Comparison of ENCODE assay signal across 10 cellular contexts in the genomic region with DNA sequence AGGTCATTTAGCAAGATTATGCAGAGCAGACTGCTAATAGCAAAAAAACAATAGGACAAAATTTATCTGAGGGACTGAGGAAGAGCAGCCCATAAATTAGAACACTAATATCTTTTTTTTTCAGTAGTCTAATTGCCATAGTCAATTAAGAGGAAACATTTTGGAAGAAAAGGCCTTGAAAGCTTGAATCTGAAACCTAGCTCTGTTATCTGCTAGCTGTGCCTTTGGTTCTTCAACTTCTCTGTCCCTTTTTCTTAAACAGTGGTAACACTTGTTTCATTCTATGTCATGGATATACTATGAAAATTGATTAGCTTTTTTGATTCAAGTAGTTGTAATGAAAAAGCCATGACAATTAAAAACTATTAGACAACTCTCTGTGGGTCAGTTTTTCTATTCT. TPM values are rescaled to one million over a fixed set of nuclear protein-coding genes. Genes with fewer than 3 reads are reported as not detected.
DNase-seq lines count a peak whose midpoint lies in the region; TF ChIP-seq lines count a peak whose summit lies in the region.
"Had no signal": no experiment of that assay in that cellular context is flagged by ENCODE, and none has a peak within 500 bp of the region (broad histone marks: within the 10 kb centered on the region; RNA-seq: fewer than 3 reads in every experiment).

No MANE protein-coding gene starts in this region.

- H3K4me1 ChIP-seq in OCI-LY1 (ENCODE audit: insufficient read depth, low read length, severe bottlenecking) = peaks cover 43% of the 10 kb centered on the region
- H3K4me1 ChIP-seq in neural progenitor cell = no peaks in the 10 kb centered on the region

- peak overlapping the region; percentile 99 for H3K4me3 Mint-ChIP-seq in activated CD4-positive, alpha-beta T cell treated with anti-CD3 and anti-CD28 coated beads, Interleukin-2, amount 10 ng/mL, durations not matched to agents 24 days and 14 days
- H3K4me3 Mint-ChIP-seq in brain = peak overlapping the region; percentile 94 to 99 (median 97)
- peak overlapping the region; percentile 98 for H3K4me3 Mint-ChIP-seq in neural progenitor cell

- H3K4me2 ChIP-seq in OCI-LY1 (ENCODE audit: low read length) (peak overlapping the region; percentile 82), neural progenitor cell (peak overlapping the region; percentile 97)

- H3K27me3 ChIP-seq in OCI-LY1 (ENCODE audit: insufficient read depth, low read length) (no peaks in the 10 kb centered on the region), neural progenitor cell (peaks cover 6% of the 10 kb centered on the region)
- H3K27me3 ChIP-seq: ascending aorta had no signal

- peaks cover 5% of the 10 kb centered on the region for H3K27me3 Mint-ChIP-seq in activated CD4-positive, alpha-beta T cell treated with anti-CD3 and anti-CD28 coated beads, Interleukin-2, amount 10 ng/mL, durations not matched to agents 24 days and 14 days
- peaks cover 8% of the 10 kb centered on the region for H3K27me3 Mint-ChIP-seq in brain
- no peaks in the 10 kb centered on the region for H3K27me3 Mint-ChIP-seq in neural progenitor cell (ENCODE audit: insufficient read depth, low read depth)

- H3K9me3 Mint-ChIP-seq in activated CD4-positive, alpha-beta T cell treated with anti-CD3 and anti-CD28 coated beads, Interleukin-2, amount 10 ng/mL, durations not matched to agents 24 days and 14 days = no peaks in the 10 kb centered on the region
- no peaks in the 10 kb centered on the region for H3K9me3 Mint-ChIP-seq in brain
- H3K9me3 Mint-ChIP-seq in neural progenitor cell = no peaks in the 10 kb centered on the region

- H3K4me3 ChIP-seq in OCI-LY1 (ENCODE audit: low read depth, low read length, poor library complexity, severe bottlenecking) (peak overlapping the region; percentile 80), neural progenitor cell (peak overlapping the region; percentile 85)

- intact Hi-C loops in activated CD4-positive, alpha-beta T cell treated with anti-CD3 and anti-CD28 coated beads, Interleukin-2, amount 10 ng/mL, durations not matched to agents 24 days and 14 days (cut with micrococcal nuclease) = loop anchor here (5.0 kb wide), 2 partner anchors 429 to 1396 kb away; partner anchors contain the start of genes DIPK2A and TFDP2

- no peaks in the 10 kb centered on the region for H3K9me2 ChIP-seq in OCI-LY1 (ENCODE audit: low read depth, low read length)

- peaks cover 42% of the 10 kb centered on the region for H3K4me1 Mint-ChIP-seq in activated CD4-positive, alpha-beta T cell treated with anti-CD3 and anti-CD28 coated beads, Interleukin-2, amount 10 ng/mL, durations not matched to agents 24 days and 14 days
- peaks cover 45% of the 10 kb centered on the region for H3K4me1 Mint-ChIP-seq in brain
- peaks cover 20% of the 10 kb centered on the region for H3K4me1 Mint-ChIP-seq in neural progenitor cell

- DNase-seq in activated CD4-positive, alpha-beta T cell treated with anti-CD3 and anti-CD28 coated beads, Interleukin-2, amount 10 ng/mL, durations not matched to agents 24 days and 14 days = no peak
- no peak for DNase-seq in activated CD4-positive, alpha-beta T cell treated with anti-CD3 and anti-CD28 coated beads for 48 hours
- DNase-seq in neural progenitor cell (ENCODE audit: low spot score) (no peak), DMS53 treated with DMSO at 0.1 percent for 48 hours (lab: John Stamatoyannopoulos, UW; ENCODE audit: unreplicated experiment) (no peak), AG20443 (ENCODE audit: low spot score) (no peak), putamen (ENCODE audit: low spot score) (no peak)
- DNase-seq: ACHN had no signal

- H3K36me3 Mint-ChIP-seq in activated CD4-positive, alpha-beta T cell treated with anti-CD3 and anti-CD28 coated beads, Interleukin-2, amount 10 ng/mL, durations not matched to agents 24 days and 14 days (ENCODE audit: low read depth) = peaks cover 18% of the 10 kb centered on the region
- H3K36me3 Mint-ChIP-seq in brain (peaks cover 6% of the 10 kb centered on the region), neural progenitor cell (peaks cover 4% of the 10 kb centered on the region)

- no peak overlapping the region for H2AFZ ChIP-seq in OCI-LY1 (ENCODE audit: low read length)
- H2AFZ ChIP-seq in neural progenitor cell (replicated peaks) = no peak overlapping the region

- H3K27ac ChIP-seq in OCI-LY1 (ENCODE audit: low read depth, low read length, poor library complexity, severe bottlenecking) (no peak overlapping the region), neural progenitor cell (no peak overlapping the region)
- H3K27ac ChIP-seq: ascending aorta had no signal

- H3K9me3 ChIP-seq in OCI-LY1 (ENCODE audit: low read length) (no peaks in the 10 kb centered on the region), neural progenitor cell (ENCODE audit: low read depth) (no peaks in the 10 kb centered on the region)
- H3K9me3 ChIP-seq: ascending aorta had no signal

- H3K27ac Mint-ChIP-seq in activated CD4-positive, alpha-beta T cell treated with anti-CD3 and anti-CD28 coated beads, Interleukin-2, amount 10 ng/mL, durations not matched to agents 24 days and 14 days = peak overlapping the region; percentile 64
- H3K27ac Mint-ChIP-seq in brain (peak overlapping the region in 3 of 5 experiments; percentile 42 to 97 (median 88)), neural progenitor cell (no peak overlapping the region)

- H3F3A ChIP-seq in OCI-LY1 (ENCODE audit: insufficient read depth, low read length) (no peaks in the 10 kb centered on the region), neural progenitor cell (ENCODE audit: low read depth) (peaks cover 8% of the 10 kb centered on the region)

- TF ChIP-seq CTCF in OCI-LY1 (IDR thresholded peaks at IDR 0.05; ENCODE audit: low read length) = no peak
- TF ChIP-seq CTCF in brain (conservative IDR thresholded peaks at IDR 0.05) = no peak
- no peak for TF ChIP-seq CTCF in neural progenitor cell (IDR thresholded peaks at IDR 0.05)

- H3K9ac ChIP-seq in OCI-LY1 (ENCODE audit: low read length) (peak overlapping the region; percentile 85), neural progenitor cell (no peak overlapping the region)

- H4K20me1 ChIP-seq in OCI-LY1 (ENCODE audit: insufficient read depth, low read length) = no peaks in the 10 kb centered on the region
- H4K20me1 ChIP-seq in neural progenitor cell (ENCODE audit: low read depth) = no peaks in the 10 kb centered on the region

- H3K36me3 ChIP-seq in OCI-LY1 (ENCODE audit: insufficient read depth, low read length) = peaks cover 27% of the 10 kb centered on the region
- H3K36me3 ChIP-seq in neural progenitor cell = no peaks in the 10 kb centered on the region
- H3K36me3 ChIP-seq: ascending aorta had no signal

- H3K79me2 ChIP-seq in OCI-LY1 (ENCODE audit: insufficient read depth, low read length) = peaks cover 62% of the 10 kb centered on the region
- peaks cover 41% of the 10 kb centered on the region for H3K79me2 ChIP-seq in neural progenitor cell (ENCODE audit: low read depth)

RNA-seq across cellular contexts. Expression of gene ATR, which starts 1.7 kb away (rescaled TPM):
- 34.2 and 35.0 TPM in 2 replicates for total RNA-seq in activated CD4-positive, alpha-beta T cell treated with anti-CD3 and anti-CD28 coated beads, Interleukin-2, amount 10 ng/mL, durations not matched to agents 24 days and 14 days
- polyA plus RNA-seq in brain (ENCODE audit: insufficient read depth, low read depth, low replicate concordance) = 3.4 TPM
- total RNA-seq in neural progenitor cell (ENCODE audit: low replicate concordance) = 21.9 and 48.4 TPM in 2 replicates

RNA-seq across cellular contexts. Expression of gene PLS1, which starts 19.4 kb away (rescaled TPM):
- 4.6 TPM in 2 replicates for total RNA-seq in activated CD4-positive, alpha-beta T cell treated with anti-CD3 and anti-CD28 coated beads, Interleukin-2, amount 10 ng/mL, durations not matched to agents 24 days and 14 days
- 16.2 TPM for polyA plus RNA-seq in brain (ENCODE audit: insufficient read depth, low read depth, low replicate concordance)
- 15.8 and 22.5 TPM in 2 replicates for total RNA-seq in neural progenitor cell (ENCODE audit: low replicate concordance)
